In the genomic region with DNA sequence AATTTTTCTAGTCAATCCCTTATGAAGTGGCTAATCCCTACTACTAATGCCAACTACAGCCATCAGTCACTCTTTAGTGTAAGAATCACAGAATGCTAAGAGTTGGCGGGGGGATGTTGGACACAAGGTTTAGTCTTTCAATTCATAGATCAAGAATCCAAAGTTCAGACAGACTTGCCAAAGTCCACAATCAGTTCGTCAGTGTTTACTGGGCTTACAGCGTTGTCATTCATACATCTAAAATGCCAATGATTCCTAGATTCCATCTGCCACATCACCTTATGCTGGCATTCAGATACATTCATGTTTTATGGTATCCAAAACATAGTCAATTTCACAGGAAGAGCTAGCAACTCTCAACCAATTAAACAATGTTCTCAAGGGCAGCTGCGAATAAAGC, we compare ENCODE assay signal across 32 cellular contexts.
"Had no signal": no experiment of that assay in that cellular context is flagged by ENCODE, and none has a peak within 500 bp of the region (broad histone marks: within the 10 kb centered on the region; RNA-seq: fewer than 3 reads in every experiment).

No MANE protein-coding gene starts in this region.

- ATAC-seq: activated CD4-positive, alpha-beta T cell treated with anti-CD3 and anti-CD28 coated beads for 36 hours; activated CD8-positive, alpha-beta memory T cell treated with anti-CD3 and anti-CD28 coated beads, Interleukin-2, amount 10 ng/mL, durations not matched to agents 7 days and 5 days; activated CD8-positive, alpha-beta T cell treated with anti-CD3 and anti-CD28 coated beads, Interleukin-2, amount 10 ng/mL, durations not matched to agents 7 days and 5 days; foreskin keratinocyte; gastrocnemius medialis; heart left ventricle had no signal

- H3K9me3 ChIP-seq: esophagus muscularis mucosa, gastrocnemius medialis, heart left ventricle had no signal

- H3K27ac ChIP-seq: brain microvascular endothelial cell, coronary artery, foreskin keratinocyte, gastrocnemius medialis, heart left ventricle had no signal

- H3K27ac Mint-ChIP-seq: activated CD4-positive, alpha-beta memory T cell treated with anti-CD3 and anti-CD28 coated beads for 36 hours; activated CD4-positive, alpha-beta T cell treated with anti-CD3 and anti-CD28 coated beads for 36 hours; activated CD4-positive, alpha-beta T cell treated with anti-CD3 and anti-CD28 coated beads, Interleukin-2, amount 10 ng/mL, durations not matched to agents 24 days and 14 days; activated CD8-positive, alpha-beta memory T cell treated with anti-CD3 and anti-CD28 coated beads, Interleukin-2, amount 10 ng/mL, durations not matched to agents 7 days and 5 days; activated CD8-positive, alpha-beta T cell treated with anti-CD3 and anti-CD28 coated beads, Interleukin-2, amount 10 ng/mL, durations not matched to agents 7 days and 5 days; activated naive CD8-positive, alpha-beta T cell; dendritic cell treated with granulocyte-macrophage colony-stimulating factor and Interleukin-4, amounts not matched to agents 40 ng/mL and 50 ng/mL, for 4 days; endodermal cell had no signal

- DNase-seq: activated CD4-positive, alpha-beta memory T cell treated with anti-CD3 and anti-CD28 coated beads for 36 hours; activated CD4-positive, alpha-beta T cell treated with anti-CD3 and anti-CD28 coated beads for 36 hours; activated CD4-positive, CD25-positive, alpha-beta regulatory T cell; activated CD4-positive, CD25-positive, alpha-beta regulatory T cell treated with anti-CD3 and anti-CD28 coated beads, Interleukin-2, amount 50 U/mL, for 72 hours; activated CD8-positive, alpha-beta memory T cell treated with anti-CD3 and anti-CD28 coated beads, Interleukin-2, amount 10 ng/mL, durations not matched to agents 7 days and 5 days; activated CD8-positive, alpha-beta memory T cell treated with anti-CD3 and anti-CD28 coated beads, Interleukin-2, amount 50 U/mL, for 4 hours; activated CD8-positive, alpha-beta T cell treated with anti-CD3 and anti-CD28 coated beads, Interleukin-2, amount 10 ng/mL, durations not matched to agents 7 days and 5 days; activated gamma-delta T cell; activated naive CD4-positive, alpha-beta T cell; activated naive CD4-positive, alpha-beta T cell treated with anti-CD3 and anti-CD28 coated beads, Interleukin-2, amount 50 U/mL, for 16 hours; activated T-cell treated with anti-CD3 and anti-CD28 coated beads, Interleukin-2, amount 50 U/mL, for 1 hour; activated T-cell treated with anti-CD3 and anti-CD28 coated beads, Interleukin-2, amount 50 U/mL, for 48 hours; amniotic stem cell; anterior cingulate cortex; brain microvascular endothelial cell; dorsolateral prefrontal cortex; effector memory CD4-positive, alpha-beta T cell; endodermal cell; erythroblast; foreskin keratinocyte; gastrocnemius medialis; glutamatergic neuron; heart left ventricle; T-helper 2 cell had no signal

- H3K4me3 ChIP-seq: coronary artery, dorsolateral prefrontal cortex, esophagus muscularis mucosa, gastrocnemius medialis, heart left ventricle had no signal

- H3K27me3 ChIP-seq: brain microvascular endothelial cell, dorsolateral prefrontal cortex, esophagus muscularis mucosa, foreskin keratinocyte, gastrocnemius medialis, heart left ventricle had no signal

- H3K9me3 Mint-ChIP-seq: activated CD4-positive, alpha-beta memory T cell treated with anti-CD3 and anti-CD28 coated beads for 36 hours; central memory CD8-positive, alpha-beta T cell; dendritic cell treated with granulocyte-macrophage colony-stimulating factor and Interleukin-4, amounts not matched to agents 40 ng/mL and 50 ng/mL, for 4 days; endodermal cell had no signal

- H3K27me3 Mint-ChIP-seq: activated CD4-positive, alpha-beta memory T cell treated with anti-CD3 and anti-CD28 coated beads for 36 hours; activated CD4-positive, alpha-beta T cell treated with anti-CD3 and anti-CD28 coated beads for 36 hours; activated CD8-positive, alpha-beta memory T cell treated with anti-CD3 and anti-CD28 coated beads, Interleukin-2, amount 10 ng/mL, durations not matched to agents 7 days and 5 days; activated naive CD8-positive, alpha-beta T cell; central memory CD8-positive, alpha-beta T cell; dendritic cell treated with granulocyte-macrophage colony-stimulating factor and Interleukin-4, amounts not matched to agents 40 ng/mL and 50 ng/mL, for 4 days had no signal

- H3K4me3 Mint-ChIP-seq: activated CD4-positive, alpha-beta memory T cell treated with anti-CD3 and anti-CD28 coated beads for 36 hours; activated CD4-positive, alpha-beta T cell treated with anti-CD3 and anti-CD28 coated beads for 36 hours; activated CD4-positive, alpha-beta T cell treated with anti-CD3 and anti-CD28 coated beads, Interleukin-2, amount 10 ng/mL, durations not matched to agents 24 days and 14 days; activated CD8-positive, alpha-beta memory T cell treated with anti-CD3 and anti-CD28 coated beads, Interleukin-2, amount 10 ng/mL, durations not matched to agents 7 days and 5 days; activated CD8-positive, alpha-beta T cell treated with anti-CD3 and anti-CD28 coated beads, Interleukin-2, amount 10 ng/mL, durations not matched to agents 7 days and 5 days; activated naive CD8-positive, alpha-beta T cell; central memory CD8-positive, alpha-beta T cell; dendritic cell treated with granulocyte-macrophage colony-stimulating factor and Interleukin-4, amounts not matched to agents 40 ng/mL and 50 ng/mL, for 4 days; endodermal cell had no signal

- H3K4me1 ChIP-seq: foreskin keratinocyte had no signal

- FAIRE-seq: astrocyte, bronchial epithelial cell had no signal

- H3K36me3 ChIP-seq: brain microvascular endothelial cell, gastrocnemius medialis had no signal
